ENCODE assay signal across 8 cellular contexts in the genomic region with DNA sequence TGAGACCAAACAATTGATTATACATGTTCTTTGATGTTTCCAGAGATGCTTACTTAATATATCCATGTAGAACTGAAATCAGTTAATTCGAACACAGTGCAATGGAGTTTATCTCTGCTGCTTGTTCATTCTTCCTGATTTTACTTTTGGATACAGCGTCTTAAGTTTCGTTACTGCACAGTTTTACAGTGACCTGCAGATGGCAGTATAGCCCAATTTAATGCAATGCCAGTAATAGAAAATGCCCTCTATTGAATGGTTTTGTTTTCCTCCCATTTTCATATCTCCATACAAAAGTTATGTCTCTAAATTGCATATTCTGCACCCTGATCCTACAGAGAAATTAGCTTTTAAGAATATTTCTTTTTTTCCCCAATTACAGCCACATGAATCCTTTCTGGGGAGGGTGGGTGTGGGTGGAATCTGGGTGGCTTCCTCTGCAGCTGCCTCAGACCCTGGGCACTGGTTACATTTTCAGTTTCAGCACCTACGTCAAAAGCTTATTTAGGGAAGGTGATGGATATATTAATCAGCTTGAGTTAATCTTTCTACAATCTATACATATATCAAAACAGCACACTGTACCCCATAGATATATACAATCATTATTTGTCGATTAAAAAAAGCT.
DNase-seq lines count a peak whose midpoint lies in the region; ATAC-seq lines count a peak whose summit lies in the region.

No MANE protein-coding gene starts in this region.

- H3K4me1 Mint-ChIP-seq in stimulated activated memory B cell treated with anti-CD40 and anti-IgM and Interleukin-4, amounts not matched to agents 10 μg/mL and 1 μg/mL and 100 μg/mL, for 72 hours, result peaks cover 3% of the 10 kb centered on the region

- DNase-seq in G401 (ENCODE audit: low spot score), result peak; percentile 48
- peak; percentile 22 to 64 for DNase-seq in NCI-H524 (lab: John Stamatoyannopoulos, UW)
- DNase-seq in activated CD8-positive, alpha-beta memory T cell treated with anti-CD3 and anti-CD28 coated beads, Interleukin-2, amount 50 U/mL, for 4 hours, result peak; percentile 23
- DNase-seq in foreskin melanocyte, result peak; percentile 16
- DNase-seq in putamen (ENCODE audit: low spot score), result peak; percentile 45

- no peak overlapping the region for H3K4me3 Mint-ChIP-seq in stimulated activated memory B cell treated with anti-CD40 and anti-IgM and Interleukin-4, amounts not matched to agents 10 μg/mL and 1 μg/mL and 100 μg/mL, for 72 hours

- ATAC-seq in HG02870 (IDR thresholded peaks at IDR 0.05; ENCODE audit: unreplicated experiment), result peak; percentile 58
- ATAC-seq in stimulated activated memory B cell treated with anti-CD40 and anti-IgM and Interleukin-4, amounts not matched to agents 10 μg/mL and 1 μg/mL and 100 μg/mL, for 72 hours, result no peak

- no peaks in the 10 kb centered on the region for H3K79me2 ChIP-seq in ACC112 (ENCODE audit: control insufficient read depth, insufficient read depth, low read length, unreplicated experiment)

- no peak overlapping the region for H2AFZ ChIP-seq in ACC112 (ENCODE audit: low read length, unreplicated experiment)

- no peaks in the 10 kb centered on the region for H3K36me3 ChIP-seq in ACC112 (ENCODE audit: insufficient read depth, low read length)

- peaks cover 13% of the 10 kb centered on the region for H3K27me3 Mint-ChIP-seq in stimulated activated memory B cell treated with anti-CD40 and anti-IgM and Interleukin-4, amounts not matched to agents 10 μg/mL and 1 μg/mL and 100 μg/mL, for 72 hours

- no peaks in the 10 kb centered on the region for H3K9me3 Mint-ChIP-seq in stimulated activated memory B cell treated with anti-CD40 and anti-IgM and Interleukin-4, amounts not matched to agents 10 μg/mL and 1 μg/mL and 100 μg/mL, for 72 hours

- in situ Hi-C loops in G401 (cut with HindIII; ENCODE audit: low sequenced_read_pairs), result no loop called here

- no peaks in the 10 kb centered on the region for H3K4me1 ChIP-seq in ACC112 (ENCODE audit: control insufficient read depth, insufficient read depth, low read length, unreplicated experiment)

- H3K36me3 Mint-ChIP-seq in stimulated activated memory B cell treated with anti-CD40 and anti-IgM and Interleukin-4, amounts not matched to agents 10 μg/mL and 1 μg/mL and 100 μg/mL, for 72 hours, result no peaks in the 10 kb centered on the region

- H3K27me3 ChIP-seq in ACC112 (ENCODE audit: insufficient read depth, low read length), result peaks cover 51% of the 10 kb centered on the region

- peak overlapping the region; percentile 41 for H3K4me3 ChIP-seq in ACC112 (ENCODE audit: low read depth, low read length)

- H3K27ac Mint-ChIP-seq in stimulated activated memory B cell treated with anti-CD40 and anti-IgM and Interleukin-4, amounts not matched to agents 10 μg/mL and 1 μg/mL and 100 μg/mL, for 72 hours, result no peak overlapping the region

- no peak overlapping the region for H3K27ac ChIP-seq in ACC112 (ENCODE audit: low read depth, low read length)
